ENCODE assay signal across 12 cellular contexts in genomic region chr22:40257979-40258378, GRCh38.
DNase-seq lines count a peak whose midpoint lies in the region; ATAC-seq and TF ChIP-seq lines count a peak whose summit lies in the region.
"Had no signal": no experiment of that assay in that cellular context is flagged by ENCODE, and none has a peak within 500 bp of the region (broad histone marks: within the 10 kb centered on the region; RNA-seq: fewer than 3 reads in every experiment).

No MANE protein-coding gene starts in this region.

- no peak for TF ChIP-seq POLR2A in spleen (IDR thresholded peaks at IDR 0.05)

- no peak for DNase-seq in activated naive CD4-positive, alpha-beta T cell treated with anti-CD3 and anti-CD28 coated beads, Interleukin-2, amount 10 ng/mL, durations not matched to agents 7 days and 5 days
- DNase-seq in activated naive CD4-positive, alpha-beta T cell treated with anti-CD3 and anti-CD28 coated beads, Interleukin-2, amount 50 U/mL, for 16 hours = no peak
- no peak for DNase-seq in activated naive CD4-positive, alpha-beta T cell treated with anti-CD3 and anti-CD28 coated beads, Interleukin-2, amount 50 U/mL, for 72 hours (ENCODE audit: low spot score in 2 of 2)
- DNase-seq in fibroblast of mammary gland (ENCODE audit: low read depth) = peak; percentile 57
- DNase-seq in spleen = no peak
- DNase-seq: erythroblast; NCI-H2029; stimulated activated CD4-positive, alpha-beta T cell treated with anti-CD3 and anti-CD28 coated beads, Interleukin-12 subunit alpha, Interleukin-12 subunit beta, amount 100 ng/mL, for 4 hours had no signal

- H3K27ac Mint-ChIP-seq in activated naive CD4-positive, alpha-beta T cell treated with anti-CD3 and anti-CD28 coated beads, Interleukin-2, amount 10 ng/mL, durations not matched to agents 7 days and 5 days = peak overlapping the region; percentile 83
- H3K27ac Mint-ChIP-seq in activated naive CD4-positive, alpha-beta T cell treated with anti-CD3 and anti-CD28 coated beads, Interleukin-2, amount 50 U/mL, for 72 hours = peak overlapping the region; percentile 69 to 94

- ATAC-seq in activated naive CD4-positive, alpha-beta T cell treated with anti-CD3 and anti-CD28 coated beads, Interleukin-2, amount 50 U/mL, for 72 hours = peak; percentile 16 to 45
- ATAC-seq in GM18502 (IDR thresholded peaks at IDR 0.05; ENCODE audit: poor library complexity, unreplicated experiment) (no peak), GM18858 (IDR thresholded peaks at IDR 0.05; ENCODE audit: unreplicated experiment) (no peak)

- H3K9me3 ChIP-seq in thymus (ENCODE audit: control insufficient read depth) (no peaks in the 10 kb centered on the region), spleen (no peaks in the 10 kb centered on the region)

- CTCF ChIA-PET in activated naive CD4-positive, alpha-beta T cell treated with anti-CD3 and anti-CD28 coated beads, Interleukin-2, amount 10 ng/mL, durations not matched to agents 7 days and 5 days (lab: Charles Lee) = interaction anchor here (0.7 kb wide), 1 partner anchor 13 kb away, joined by 3 read pairs; no protein-coding TSS in a partner anchor

- intact Hi-C loops in spleen (cut with DNase I; ENCODE audit: low total_unique reads) = no loop called here

- 99% methylated on average over 1 of the region's 1 CpG for WGBS in thymus
- WGBS in spleen, 5 donors = 85 to 94% (median 89%) methylated on average over 1 of the region's 1 CpG

- peak overlapping the region; percentile 1 for H3K4me3 Mint-ChIP-seq in activated naive CD4-positive, alpha-beta T cell treated with anti-CD3 and anti-CD28 coated beads, Interleukin-2, amount 10 ng/mL, durations not matched to agents 7 days and 5 days
- H3K4me3 Mint-ChIP-seq: nephron had no signal

- H3K4me1 Mint-ChIP-seq in activated naive CD4-positive, alpha-beta T cell treated with anti-CD3 and anti-CD28 coated beads, Interleukin-2, amount 10 ng/mL, durations not matched to agents 7 days and 5 days = peaks cover 52% of the 10 kb centered on the region

- H3K36me3 ChIP-seq in thymus (ENCODE audit: control insufficient read depth, insufficient read depth) (peaks cover 30% of the 10 kb centered on the region), spleen (peaks cover 6 to 86% (median 16%) of the 10 kb centered on the region in 6 donors)

- no peaks in the 10 kb centered on the region for H3K27me3 Mint-ChIP-seq in activated naive CD4-positive, alpha-beta T cell treated with anti-CD3 and anti-CD28 coated beads, Interleukin-2, amount 10 ng/mL, durations not matched to agents 7 days and 5 days

- H3K4me3 ChIP-seq in fibroblast of mammary gland (ENCODE audit: control insufficient read depth, low read depth, low read length) (no peak overlapping the region), thymus (ENCODE audit: low read length) (no peak overlapping the region), spleen (no peak overlapping the region)

- H3K27me3 ChIP-seq in thymus (ENCODE audit: control insufficient read depth, insufficient read depth) (no peaks in the 10 kb centered on the region), spleen (replicated peaks in 1 of 7) (no peaks in the 10 kb centered on the region)

- TF ChIP-seq CTCF in fibroblast of mammary gland (conservative IDR thresholded peaks at IDR 0.05; ENCODE audit: control insufficient read depth, insufficient read depth, low read depth, low read length) = no peak
- TF ChIP-seq CTCF in spleen (IDR thresholded peaks at IDR 0.05 in 8 of 11, conservative IDR thresholded peaks at IDR 0.05 in 3 of 11) = no peak

- no peaks in the 10 kb centered on the region for H3K9me3 Mint-ChIP-seq in activated naive CD4-positive, alpha-beta T cell treated with anti-CD3 and anti-CD28 coated beads, Interleukin-2, amount 10 ng/mL, durations not matched to agents 7 days and 5 days
- no peaks in the 10 kb centered on the region for H3K9me3 Mint-ChIP-seq in activated naive CD4-positive, alpha-beta T cell treated with anti-CD3 and anti-CD28 coated beads, Interleukin-2, amount 50 U/mL, for 72 hours
- H3K9me3 Mint-ChIP-seq: nephron had no signal

- H3K27ac ChIP-seq in thymus (ENCODE audit: low read depth) = peak overlapping the region; percentile 31
- peak overlapping the region in 4 of 8 donors; percentile 36 to 70 (median 53) for H3K27ac ChIP-seq in spleen

- no peaks in the 10 kb centered on the region for H3K4me1 ChIP-seq in thymus (ENCODE audit: control insufficient read depth, insufficient read depth, low read length)
- H3K4me1 ChIP-seq in spleen = peaks cover 0 to 58% (median 25%) of the 10 kb centered on the region in 6 donors

- H3K36me3 Mint-ChIP-seq in activated naive CD4-positive, alpha-beta T cell treated with anti-CD3 and anti-CD28 coated beads, Interleukin-2, amount 10 ng/mL, durations not matched to agents 7 days and 5 days = peaks cover 57% of the 10 kb centered on the region
- H3K36me3 Mint-ChIP-seq in activated naive CD4-positive, alpha-beta T cell treated with anti-CD3 and anti-CD28 coated beads, Interleukin-2, amount 50 U/mL, for 72 hours = peaks cover 6 to 29% of the 10 kb centered on the region in 2 donors

Comparison
In these comparisons a context has a peak if more than half of its experiments do, and no peak if none do; other contexts are left out.
1. ATAC-seq: peak in activated naive CD4-positive, alpha-beta T cell treated with anti-CD3 and anti-CD28 coated beads, Interleukin-2, amount 50 U/mL, for 72 hours (2 of 2); none in GM18502 (single experiment) and GM18858 (single experiment).